ENCODE assay signal across 21 cellular contexts in the genomic region with DNA sequence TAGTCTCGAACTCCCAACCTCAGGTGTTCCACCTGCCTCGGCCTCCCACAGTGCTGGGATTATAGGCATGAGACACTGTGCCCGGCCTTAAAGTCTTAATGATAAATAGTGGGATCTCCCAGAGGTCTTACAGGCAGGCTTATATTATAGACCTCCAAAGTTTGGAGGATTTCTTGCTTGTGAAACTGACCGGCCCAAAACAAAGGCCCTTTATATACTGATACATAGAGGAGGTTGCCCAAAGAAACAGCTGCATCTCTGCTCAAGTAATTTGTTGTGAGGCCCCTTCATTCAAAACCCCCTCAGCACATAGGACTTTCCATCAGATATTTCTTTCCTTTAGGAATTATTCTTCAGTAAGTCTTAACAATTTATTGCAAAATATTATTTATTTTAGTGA. TPM values are rescaled to one million over a fixed set of nuclear protein-coding genes. Genes with fewer than 3 reads are reported as not detected.
A peak's percentile ranks its signal among the peaks of the same experiment; 100 is the strongest.
DNase-seq lines count a peak whose midpoint lies in the region; ATAC-seq and TF ChIP-seq lines count a peak whose summit lies in the region.
"Had no signal": no experiment of that assay in that cellular context is flagged by ENCODE, and none has a peak within 500 bp of the region (broad histone marks: within the 10 kb centered on the region; RNA-seq: fewer than 3 reads in every experiment).

No MANE protein-coding gene starts in this region.

- ATAC-seq in right cardiac atrium: no peak
- ATAC-seq: A549; CD8-positive, alpha-beta T cell; GM23338 had no signal

- no peak for TF ChIP-seq CTCF in dorsolateral prefrontal cortex (IDR thresholded peaks at IDR 0.05 in 54 of 56, conservative IDR thresholded peaks at IDR 0.05 in 2 of 56; ENCODE audit: low read depth in 1 of 56, partially characterized antibody in 56 of 56)

- 83% methylated on average over 4 of the region's 4 CpGs for WGBS in right cardiac atrium

- H3K27ac ChIP-seq in dorsolateral prefrontal cortex (peak overlapping the region in 42 of 59 donors; percentile 3 to 82 (median 56)), layer of hippocampus (ENCODE audit: low read depth, low read length) (peak overlapping the region; percentile 25), right cardiac atrium (ENCODE audit: low read length) (no peak overlapping the region)
- H3K27ac ChIP-seq: 22Rv1, BLaER1, HL-60 had no signal

- H3K4me3 ChIP-seq in dorsolateral prefrontal cortex (no peak overlapping the region), right cardiac atrium (ENCODE audit: low read length) (no peak overlapping the region)
- H3K4me3 ChIP-seq: A549, BLaER1, GM23338 had no signal

- no peaks in the 10 kb centered on the region for H3K9me3 ChIP-seq in right cardiac atrium (ENCODE audit: control insufficient read depth, low read length)
- H3K9me3 ChIP-seq: A549 had no signal

- H3K27me3 ChIP-seq in dorsolateral prefrontal cortex (no peaks in the 10 kb centered on the region), layer of hippocampus (ENCODE audit: control insufficient read depth, insufficient read depth, low read length) (no peaks in the 10 kb centered on the region), right cardiac atrium (ENCODE audit: control insufficient read depth, insufficient read depth) (no peaks in the 10 kb centered on the region)
- H3K27me3 ChIP-seq: BLaER1 had no signal

- peak; percentile 14 for DNase-seq in Ammon's horn (ENCODE audit: low spot score)
- DNase-seq in dorsolateral prefrontal cortex: no peak
- peak; percentile 59 for DNase-seq in putamen (ENCODE audit: low spot score)
- no peak for DNase-seq in stimulated activated naive CD4-positive, alpha-beta T cell treated with Interleukin-2 at 50 U/mL for 16 hours (lab: John Stamatoyannopoulos, UW)
- no peak for DNase-seq in activated T-cell treated with anti-CD3 and anti-CD28 coated beads, Interleukin-2, amount 50 U/mL, for 48 hours
- DNase-seq in right cardiac atrium: no peak
- no peak for DNase-seq in CD1c-positive myeloid dendritic cell (ENCODE audit: extremely low spot score)
- DNase-seq: AML-193; CD8-positive, alpha-beta T cell; COR-L47; DMS 273 treated with DMSO at 0.1 percent for 48 hours; DMS53; DND-41; EL; HCEC 1CT had no signal

- intact Hi-C loops in dorsolateral prefrontal cortex (cut with DNase I) (no loop called here), right cardiac atrium (cut with DNase I) (no loop called here)

- H3K4me1 ChIP-seq in right cardiac atrium (ENCODE audit: control insufficient read depth, insufficient read depth, low read length): peaks cover 4% of the 10 kb centered on the region

RNA-seq across cellular contexts. Expression of a gene that starts 27.4 kb away (rescaled TPM):
- total RNA-seq in dorsolateral prefrontal cortex (100 to 1,000 TPM in 87 of 120 experiments, 10 to 100 TPM in 33; 51.8 to 308 (median 121) TPM), right cardiac atrium (100 to 1,000 TPM; 110 to 135 (median 122) TPM)
- polyA plus RNA-seq in right cardiac atrium: 37.5 TPM

Comparison
In these comparisons a context has a peak if more than half of its experiments do, and no peak if none do; other contexts are left out.
1. DNase-seq: peak in Ammon's horn (single experiment) and putamen (single experiment); none in dorsolateral prefrontal cortex (0 of 10), stimulated activated naive CD4-positive, alpha-beta T cell treated with Interleukin-2 at 50 U/mL for 16 hours (single experiment), activated T-cell treated with anti-CD3 and anti-CD28 coated beads, Interleukin-2, amount 50 U/mL, for 48 hours (0 of 2), right cardiac atrium (0 of 3) and CD1c-positive myeloid dendritic cell (single experiment).